In genomic region chr9:4221936-4222335, GRCh38 we compare ENCODE assay signal across 27 cellular contexts.
DNase-seq lines count a peak whose midpoint lies in the region; ATAC-seq and TF ChIP-seq lines count a peak whose summit lies in the region.
"Had no signal": no experiment of that assay in that cellular context is flagged by ENCODE, and none has a peak within 500 bp of the region (broad histone marks: within the 10 kb centered on the region; RNA-seq: fewer than 3 reads in every experiment).

No MANE protein-coding gene starts in this region.

- H3K36me3 ChIP-seq in right atrium auricular region (no peaks in the 10 kb centered on the region), testis (ENCODE audit: low read depth, missing control alignments) (no peaks in the 10 kb centered on the region)
- H3K36me3 ChIP-seq: BE2C, HAP-1 had no signal

- DNase-seq in left ventricle myocardium superior (no peak), right atrium auricular region (ENCODE audit: low spot score) (no peak), OCI-M1 (lab: John Stamatoyannopoulos, UW) (peak; percentile 78), kidney tubule cell (ENCODE audit: low spot score) (peak; percentile 70), natural killer cell (no peak), testis (no peak)
- DNase-seq in activated naive CD4-positive, alpha-beta T cell treated with anti-CD3 and anti-CD28 coated beads for 36 hours: no peak
- DNase-seq: ACHN; BE2C; CD4-positive, CD25-positive, alpha-beta regulatory T cell; DMS53; HFFc6; NCI-H1105; NCI-H1436 treated with DMSO at 0.1 percent for 48 hours; NCI-H1930; NCI-H2107; NCI-H524 treated with DMSO at 0.1 percent for 48 hours; NCI-H774; NK-92 treated with Interleukin-12 subunit alpha and Interleukin-12 subunit beta, amount 100 ng/mL, for 24 hours; SHP77 had no signal

- no peak overlapping the region for H3K27ac Mint-ChIP-seq in activated naive CD4-positive, alpha-beta T cell treated with anti-CD3 and anti-CD28 coated beads for 36 hours
- no peak overlapping the region for H3K27ac Mint-ChIP-seq in natural killer cell
- H3K27ac Mint-ChIP-seq: CD4-positive, CD25-positive, alpha-beta regulatory T cell; GM23338; HFFc6; IgD-negative memory B cell had no signal

- H3K9me3 ChIP-seq in right atrium auricular region (peaks cover 0 to 4% of the 10 kb centered on the region in 2 donors), testis (no peaks in the 10 kb centered on the region)
- H3K9me3 ChIP-seq: BE2C had no signal

- H3K9me3 Mint-ChIP-seq in activated naive CD4-positive, alpha-beta T cell treated with anti-CD3 and anti-CD28 coated beads for 36 hours: no peaks in the 10 kb centered on the region
- peaks cover 0 to 2% of the 10 kb centered on the region in 2 donors for H3K9me3 Mint-ChIP-seq in natural killer cell

- TF ChIP-seq CTCF in right atrium auricular region (IDR thresholded peaks at IDR 0.05) (no peak), natural killer cell (IDR thresholded peaks at IDR 0.05) (no peak), testis (IDR thresholded peaks at IDR 0.05) (no peak)

- no peak for TF ChIP-seq POLR2A in testis (IDR thresholded peaks at IDR 0.05)

- H3K4me1 ChIP-seq in right atrium auricular region (no peaks in the 10 kb centered on the region), testis (peaks cover 11% of the 10 kb centered on the region)
- H3K4me1 ChIP-seq: BE2C had no signal

- no peaks in the 10 kb centered on the region for H3K27me3 Mint-ChIP-seq in activated naive CD4-positive, alpha-beta T cell treated with anti-CD3 and anti-CD28 coated beads for 36 hours (ENCODE audit: low read depth)
- H3K27me3 Mint-ChIP-seq in natural killer cell (ENCODE audit: low read depth in 2 of 2): peaks cover 0 to 5% of the 10 kb centered on the region in 2 donors

- H3K27ac ChIP-seq in right atrium auricular region (no peak overlapping the region), testis (no peak overlapping the region)
- H3K27ac ChIP-seq: 22Rv1, KMS-11, RWPE1 had no signal

- H3K27me3 ChIP-seq in right atrium auricular region (no peaks in the 10 kb centered on the region), testis (no peaks in the 10 kb centered on the region)
- H3K27me3 ChIP-seq: BE2C had no signal

- no peaks in the 10 kb centered on the region for H3K36me3 Mint-ChIP-seq in activated naive CD4-positive, alpha-beta T cell treated with anti-CD3 and anti-CD28 coated beads for 36 hours (ENCODE audit: low read depth)
- no peaks in the 10 kb centered on the region for H3K36me3 Mint-ChIP-seq in natural killer cell
- H3K36me3 Mint-ChIP-seq: CD4-positive, CD25-positive, alpha-beta regulatory T cell; IgD-negative memory B cell had no signal

- 90 to 91% methylated on average over 2 of the region's 2 CpGs for WGBS in testis, 2 donors

- H3K4me1 Mint-ChIP-seq in activated naive CD4-positive, alpha-beta T cell treated with anti-CD3 and anti-CD28 coated beads for 36 hours (ENCODE audit: low read depth): peaks cover 18% of the 10 kb centered on the region
- no peaks in the 10 kb centered on the region for H3K4me1 Mint-ChIP-seq in natural killer cell
- H3K4me1 Mint-ChIP-seq: CD4-positive, CD25-positive, alpha-beta regulatory T cell; IgD-negative memory B cell had no signal

- ATAC-seq in left ventricle myocardium superior (peak; percentile 27), natural killer cell (no peak), HG02588 (IDR thresholded peaks at IDR 0.05; ENCODE audit: unreplicated experiment) (no peak)
- ATAC-seq: GM23338 had no signal

- intact Hi-C loops in left ventricle myocardium superior (cut with micrococcal nuclease) (no loop called here), natural killer cell (cut with micrococcal nuclease) (no loop called here), testis (cut with DNase I; ENCODE audit: low total_unique reads) (no loop called here)
- intact Hi-C loops in activated naive CD4-positive, alpha-beta T cell treated with anti-CD3 and anti-CD28 coated beads for 36 hours (cut with micrococcal nuclease): no loop called here

- CTCF ChIA-PET in activated naive CD4-positive, alpha-beta T cell treated with anti-CD3 and anti-CD28 coated beads for 36 hours (lab: Charles Lee): no interaction called here

- H3K4me3 Mint-ChIP-seq in activated naive CD4-positive, alpha-beta T cell treated with anti-CD3 and anti-CD28 coated beads for 36 hours: no peak overlapping the region
- H3K4me3 Mint-ChIP-seq in natural killer cell: no peak overlapping the region
- H3K4me3 Mint-ChIP-seq: CD4-positive, CD25-positive, alpha-beta regulatory T cell; GM23338; HFFc6; IgD-negative memory B cell had no signal

- H3K4me3 ChIP-seq in right atrium auricular region: no peak overlapping the region
- no peak overlapping the region for H3K4me3 ChIP-seq in testis
- H3K4me3 ChIP-seq: GM23338, HAP-1 had no signal

Comparison
In these comparisons a context has a peak if more than half of its experiments do, and no peak if none do; other contexts are left out.
1. DNase-seq: peak in OCI-M1 (single experiment) and kidney tubule cell (single experiment); none in left ventricle myocardium superior (single experiment), right atrium auricular region (single experiment), activated naive CD4-positive, alpha-beta T cell treated with anti-CD3 and anti-CD28 coated beads for 36 hours (single experiment), natural killer cell (single experiment) and testis (single experiment).